In genomic region chr15:70852501-70853269, GRCh38 we compare ENCODE assay signal across 10 cellular contexts. TPM values are rescaled to one million over a fixed set of nuclear protein-coding genes. Genes with fewer than 3 reads are reported as not detected.
DNase-seq lines count a peak whose midpoint lies in the region; ATAC-seq and TF ChIP-seq lines count a peak whose summit lies in the region.
"Had no signal": no experiment of that assay in that cellular context is flagged by ENCODE, and none has a peak within 500 bp of the region (broad histone marks: within the 10 kb centered on the region; RNA-seq: fewer than 3 reads in every experiment).

No MANE protein-coding gene starts in this region.

- no peak overlapping the region for H3K27ac Mint-ChIP-seq in CD4-positive, alpha-beta T cell
- H3K27ac Mint-ChIP-seq: T-helper 1 cell treated with Interleukin-12 subunit alpha and Interleukin-12 subunit beta and Interleukin-4 antibody, amounts not matched to agents 30 μg/mL and 1 μg/mL, for 36 hours had no signal

- H3K23ac ChIP-seq in neuronal stem cell (ENCODE audit: low read depth, low read length, poor library complexity) = no peak overlapping the region

- no peak overlapping the region for H2BK12ac ChIP-seq in neuronal stem cell (ENCODE audit: low read length)

- no peaks in the 10 kb centered on the region for H3K79me1 ChIP-seq in neuronal stem cell (ENCODE audit: low read depth, low read length)

- 47 to 57% methylated on average over 5 to 10 of the region's 10 CpGs for WGBS in esophagus squamous epithelium, 2 donors
- no CpG with 5 or more reads among the region's 10 CpGs for WGBS in neuronal stem cell (ENCODE audit: extremely low coverage in 2 of 2, insufficient read length in 2 of 2, insufficient replicate concordance in 1 of 2), 2 donors

- peak overlapping the region; percentile 78 for H3K4me2 ChIP-seq in neuronal stem cell (ENCODE audit: insufficient read depth, low read length, poor library complexity, severe bottlenecking)

- H3K4me1 Mint-ChIP-seq in CD4-positive, alpha-beta T cell (ENCODE audit: low read depth) = peaks cover 9% of the 10 kb centered on the region

- no peak overlapping the region for H4K8ac ChIP-seq in neuronal stem cell (ENCODE audit: low read depth, low read length)

- peak overlapping the region; percentile 98 for H2AFZ ChIP-seq in neuronal stem cell (ENCODE audit: low read length)

- no peak overlapping the region for H3K4ac ChIP-seq in neuronal stem cell (ENCODE audit: low read length)

- H3K9ac ChIP-seq in neuronal stem cell (ENCODE audit: low read depth, low read length, poor library complexity) = no peak overlapping the region

- no peak overlapping the region for H3K18ac ChIP-seq in neuronal stem cell (ENCODE audit: low read length)

- peaks cover 81% of the 10 kb centered on the region for H3K27me3 Mint-ChIP-seq in CD4-positive, alpha-beta T cell

- H3K4me1 ChIP-seq in Peyer's patch = peaks cover 0 to 11% (median 0%) of the 10 kb centered on the region in 4 donors
- H3K4me1 ChIP-seq in esophagus squamous epithelium = peaks cover 0 to 46% (median 22%) of the 10 kb centered on the region in 3 donors
- H3K4me1 ChIP-seq in neuronal stem cell (ENCODE audit: control insufficient read depth in 2 of 2, insufficient read depth in 1 of 2, low read depth in 1 of 2, low read length in 2 of 2) = peaks cover 0 to 2% of the 10 kb centered on the region in 2 donors

- H2AK5ac ChIP-seq in neuronal stem cell (ENCODE audit: low read depth, low read length) = no peak overlapping the region

- H3K4me3 ChIP-seq in Peyer's patch (peak overlapping the region in 3 of 4 donors; percentile 46 to 73 (median 70)), esophagus squamous epithelium (peak overlapping the region; percentile 46 to 87 (median 64)), neuronal stem cell (ENCODE audit: low read length in 2 of 2) (peak overlapping the region in 1 of 2 donors; percentile 76)

- no peaks in the 10 kb centered on the region for H3K9me3 ChIP-seq in CD4-positive, alpha-beta T cell (ENCODE audit: control insufficient read depth, low read length)
- H3K9me3 ChIP-seq in Peyer's patch (no peaks in the 10 kb centered on the region), esophagus squamous epithelium (no peaks in the 10 kb centered on the region), neuronal stem cell (replicated peaks in 1 of 2; ENCODE audit: control insufficient read depth in 2 of 2, insufficient read depth in 1 of 2, low read depth in 1 of 2, low read length in 2 of 2) (no peaks in the 10 kb centered on the region)
- H3K9me3 ChIP-seq: neutrophil had no signal

- H3K36me3 ChIP-seq in Peyer's patch (no peaks in the 10 kb centered on the region), esophagus squamous epithelium (no peaks in the 10 kb centered on the region), neuronal stem cell (replicated peaks in 1 of 2; ENCODE audit: control insufficient read depth in 2 of 2, insufficient read depth in 2 of 2, low read length in 2 of 2) (peaks cover 0 to 18% of the 10 kb centered on the region in 2 donors)
- H3K36me3 ChIP-seq: neutrophil had no signal

- H4K91ac ChIP-seq in neuronal stem cell (ENCODE audit: low read depth, low read length, poor library complexity) = no peak overlapping the region

- H2BK120ac ChIP-seq in neuronal stem cell (ENCODE audit: low read depth, low read length) = no peak overlapping the region

- no peak for TF ChIP-seq CTCF in CD4-positive, alpha-beta T cell (IDR thresholded peaks at IDR 0.05)
- TF ChIP-seq CTCF in Peyer's patch (IDR thresholded peaks at IDR 0.05) (no peak), esophagus squamous epithelium (IDR thresholded peaks at IDR 0.05) (no peak)

- no peak for DNase-seq in CD4-positive, alpha-beta T cell
- DNase-seq in Peyer's patch = no peak
- DNase-seq in esophagus squamous epithelium (lab: John Stamatoyannopoulos, UW) = no peak
- no peak for DNase-seq in neuronal stem cell (ENCODE audit: low spot score)
- DNase-seq in NCI-H446 (lab: John Stamatoyannopoulos, UW) = no peak
- no peak for DNase-seq in NCI-H2196 treated with DMSO at 0.1 percent for 48 hours (lab: John Stamatoyannopoulos, UW; ENCODE audit: unreplicated experiment)
- DNase-seq in SIG-M5 (lab: John Stamatoyannopoulos, UW) = no peak

- H3K4me3 Mint-ChIP-seq in CD4-positive, alpha-beta T cell = peak overlapping the region; percentile 72
- H3K4me3 Mint-ChIP-seq: T-helper 1 cell treated with Interleukin-12 subunit alpha and Interleukin-12 subunit beta and Interleukin-4 antibody, amounts not matched to agents 30 μg/mL and 1 μg/mL, for 36 hours had no signal

- no peak for ATAC-seq in CD4-positive, alpha-beta T cell (ENCODE audit: poor library complexity)
- no peak for ATAC-seq in GM21723 (IDR thresholded peaks at IDR 0.05; ENCODE audit: unreplicated experiment)

- POLR2A ChIA-PET in CD4-positive, alpha-beta T cell (lab: Charles Lee) = no interaction called here

- TF ChIP-seq POLR2A in Peyer's patch (IDR thresholded peaks at IDR 0.05) = no peak
- TF ChIP-seq POLR2A in esophagus squamous epithelium (IDR thresholded peaks at IDR 0.05) = no peak

- H3K9me3 Mint-ChIP-seq in CD4-positive, alpha-beta T cell = no peaks in the 10 kb centered on the region
- H3K9me3 Mint-ChIP-seq: T-helper 1 cell treated with Interleukin-12 subunit alpha and Interleukin-12 subunit beta and Interleukin-4 antibody, amounts not matched to agents 30 μg/mL and 1 μg/mL, for 36 hours had no signal

- no peaks in the 10 kb centered on the region for H3K36me3 Mint-ChIP-seq in CD4-positive, alpha-beta T cell (ENCODE audit: low read depth)

- H3K27ac ChIP-seq in CD4-positive, alpha-beta T cell (ENCODE audit: low read depth, low read length) = no peak overlapping the region
- H3K27ac ChIP-seq in Peyer's patch = peak overlapping the region in 2 of 4 donors; percentile 72 to 83
- peak overlapping the region in 3 of 4 donors; percentile 84 to 94 (median 92) for H3K27ac ChIP-seq in esophagus squamous epithelium
- H3K27ac ChIP-seq in neuronal stem cell (replicated peaks; ENCODE audit: low read length) = no peak overlapping the region
- H3K27ac ChIP-seq: neutrophil had no signal

- CTCF ChIA-PET in CD4-positive, alpha-beta T cell (lab: Charles Lee) = no interaction called here

- H3K27me3 ChIP-seq in CD4-positive, alpha-beta T cell (ENCODE audit: control insufficient read depth, insufficient read depth, low read length) = peaks cover 64% of the 10 kb centered on the region
- no peaks in the 10 kb centered on the region for H3K27me3 ChIP-seq in Peyer's patch
- peaks cover 0 to 42% (median 0%) of the 10 kb centered on the region in 4 donors for H3K27me3 ChIP-seq in esophagus squamous epithelium
- H3K27me3 ChIP-seq in neuronal stem cell (ENCODE audit: control insufficient read depth in 3 of 3, insufficient read depth in 3 of 3, low read depth in 1 of 3, low read length in 3 of 3) = peaks cover 0 to 19% (median 0%) of the 10 kb centered on the region in 3 experiments

- no peak overlapping the region for H2BK5ac ChIP-seq in neuronal stem cell (ENCODE audit: low read length)

- no peak overlapping the region for H2BK15ac ChIP-seq in neuronal stem cell (ENCODE audit: low read length)

- H3K14ac ChIP-seq in neuronal stem cell (ENCODE audit: low read length) = no peak overlapping the region

- intact Hi-C loops in CD4-positive, alpha-beta T cell (cut with DNase I, micrococcal nuclease) = no loop called here
- intact Hi-C loops in esophagus squamous epithelium (cut with DNase I) = no loop called here

RNA-seq across cellular contexts. Expression of gene LARP6, which starts 1.3 kb away (rescaled TPM):
- under 1 TPM in 1 of 2 experiments, not detected in 1; 0.31 TPM for total RNA-seq in CD4-positive, alpha-beta T cell
- total RNA-seq in Peyer's patch = 10 to 100 TPM in 1 of 4 donors, 1 to 10 TPM in 2, under 1 TPM in 1; 0.35 to 23.9 (median 6.0) TPM
- total RNA-seq in esophagus squamous epithelium = 10 to 100 TPM in 1 of 4 donors, 1 to 10 TPM in 2, under 1 TPM in 1; 0.30 to 18.7 (median 2.8) TPM
- 10.3 TPM for polyA plus RNA-seq in neuronal stem cell (2013, experiment 1 of 2)
- polyA plus RNA-seq in neuronal stem cell (2013, experiment 2 of 2) = 11.2 TPM

RNA-seq across cellular contexts. Expression of gene THAP10, which starts 39.5 kb away (rescaled TPM):
- not detected for total RNA-seq in CD4-positive, alpha-beta T cell
- total RNA-seq in Peyer's patch = 1 to 10 TPM; 1.2 to 6.0 (median 2.1) TPM
- 1 to 10 TPM; 1.5 to 3.0 (median 2.3) TPM for total RNA-seq in esophagus squamous epithelium
- 7.1 TPM for polyA plus RNA-seq in neuronal stem cell (2013, experiment 1 of 2)
- 7.7 TPM for polyA plus RNA-seq in neuronal stem cell (2013, experiment 2 of 2)

RNA-seq across cellular contexts. Expression of gene LRRC49, which starts 39.9 kb away (rescaled TPM):
- total RNA-seq in CD4-positive, alpha-beta T cell = under 1 TPM; 0.39 to 0.49 TPM
- 1 to 10 TPM in 3 of 4 donors, not detected in 1; 2.7 to 6.0 (median 4.4) TPM for total RNA-seq in Peyer's patch
- 1 to 10 TPM in 3 of 4 donors, under 1 TPM in 1; 0.34 to 5.5 (median 4.8) TPM for total RNA-seq in esophagus squamous epithelium
- 27.8 TPM for polyA plus RNA-seq in neuronal stem cell (2013, experiment 1 of 2)
- 28.4 TPM for polyA plus RNA-seq in neuronal stem cell (2013, experiment 2 of 2)

Comparison
In these comparisons a context has a peak if more than half of its experiments do, and no peak if none do; other contexts are left out.
1. H3K27ac ChIP-seq: peak in esophagus squamous epithelium (3 of 4); none in CD4-positive, alpha-beta T cell (single experiment) and neuronal stem cell (single experiment).